In the genomic region with DNA sequence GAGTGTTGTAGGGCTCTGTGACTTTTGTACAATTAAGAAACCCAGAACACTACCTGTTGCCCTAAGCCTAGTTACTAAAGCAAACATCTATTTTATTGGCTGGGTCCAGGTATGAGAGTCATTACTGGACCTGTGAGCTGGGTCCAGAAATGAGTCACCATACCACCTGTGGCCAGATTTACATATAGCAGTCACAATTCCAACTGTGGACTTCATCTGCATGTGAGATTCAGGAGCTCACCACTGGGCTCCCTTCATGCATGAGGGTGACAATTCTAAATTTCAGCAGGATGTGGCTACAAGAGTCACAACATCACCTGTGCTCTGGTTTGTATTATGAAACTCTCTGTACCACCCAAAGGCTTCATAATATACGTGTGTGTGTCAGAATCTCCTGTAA, we compare ENCODE assay signal across 28 cellular contexts.
"Had no signal": no experiment of that assay in that cellular context is flagged by ENCODE, and none has a peak within 500 bp of the region (broad histone marks: within the 10 kb centered on the region; RNA-seq: fewer than 3 reads in every experiment).

No MANE protein-coding gene starts in this region.

- H3K27me3 Mint-ChIP-seq: dendritic cell treated with granulocyte-macrophage colony-stimulating factor and Interleukin-4, amounts not matched to agents 40 ng/mL and 50 ng/mL, for 4 days; effector memory CD8-positive, alpha-beta T cell; naive B cell had no signal

- H3K27me3 ChIP-seq: colonic mucosa, esophagus squamous epithelium, gastrocnemius medialis, left lung had no signal

- ATAC-seq: effector memory CD8-positive, alpha-beta T cell; esophagus mucosa; gastrocnemius medialis; heart right ventricle; left cardiac atrium; left lung; left ventricle myocardium superior; lower lobe of right lung; mucosa of descending colon had no signal

- H3K36me3 ChIP-seq: colonic mucosa, esophagus squamous epithelium, gastrocnemius medialis, heart right ventricle, left lung, lower lobe of right lung had no signal

- H3K4me1 ChIP-seq: colonic mucosa, esophagus squamous epithelium, gastrocnemius medialis, heart right ventricle, left lung, lower lobe of right lung had no signal

- H3K4me3 ChIP-seq: colonic mucosa, esophagus squamous epithelium, gastrocnemius medialis, heart right ventricle, left lung, lower lobe of right lung, mucosa of descending colon had no signal

- H3K27ac ChIP-seq: colonic mucosa, epithelial cell of prostate, esophagus squamous epithelium, gastrocnemius medialis, heart right ventricle, left lung, lower lobe of right lung had no signal

- H3K9me3 ChIP-seq: colonic mucosa, esophagus squamous epithelium, gastrocnemius medialis, lower lobe of right lung had no signal

- H3K4me1 Mint-ChIP-seq: endodermal cell, mesothelial cell of epicardium, naive B cell had no signal

- H3K36me3 Mint-ChIP-seq: mesothelial cell of epicardium, naive B cell had no signal

- H3K4me3 Mint-ChIP-seq: dendritic cell treated with granulocyte-macrophage colony-stimulating factor and Interleukin-4, amounts not matched to agents 40 ng/mL and 50 ng/mL, for 4 days; effector memory CD8-positive, alpha-beta T cell; endodermal cell; mesothelial cell of epicardium; naive B cell had no signal

- H3K27ac Mint-ChIP-seq: dendritic cell treated with granulocyte-macrophage colony-stimulating factor and Interleukin-4, amounts not matched to agents 40 ng/mL and 50 ng/mL, for 4 days; effector memory CD8-positive, alpha-beta T cell; endodermal cell; mesothelial cell of epicardium; naive B cell had no signal

- DNase-seq: colonic mucosa; cortex of kidney; effector CD8-positive, alpha-beta T cell; effector memory CD8-positive, alpha-beta T cell; endodermal cell; erythroblast; esophagus squamous epithelium; foreskin fibroblast; foreskin melanocyte; gastrocnemius medialis; glutamatergic neuron; head of caudate nucleus; heart right ventricle; hippocampal formation; left cardiac atrium; left lung; left ventricle myocardium superior; lower lobe of right lung; mesenchymal stem cell; mucosa of descending colon; naive B cell had no signal

- FAIRE-seq: endometrium, islet of Langerhans, keratinocyte had no signal
